In the genomic region with DNA sequence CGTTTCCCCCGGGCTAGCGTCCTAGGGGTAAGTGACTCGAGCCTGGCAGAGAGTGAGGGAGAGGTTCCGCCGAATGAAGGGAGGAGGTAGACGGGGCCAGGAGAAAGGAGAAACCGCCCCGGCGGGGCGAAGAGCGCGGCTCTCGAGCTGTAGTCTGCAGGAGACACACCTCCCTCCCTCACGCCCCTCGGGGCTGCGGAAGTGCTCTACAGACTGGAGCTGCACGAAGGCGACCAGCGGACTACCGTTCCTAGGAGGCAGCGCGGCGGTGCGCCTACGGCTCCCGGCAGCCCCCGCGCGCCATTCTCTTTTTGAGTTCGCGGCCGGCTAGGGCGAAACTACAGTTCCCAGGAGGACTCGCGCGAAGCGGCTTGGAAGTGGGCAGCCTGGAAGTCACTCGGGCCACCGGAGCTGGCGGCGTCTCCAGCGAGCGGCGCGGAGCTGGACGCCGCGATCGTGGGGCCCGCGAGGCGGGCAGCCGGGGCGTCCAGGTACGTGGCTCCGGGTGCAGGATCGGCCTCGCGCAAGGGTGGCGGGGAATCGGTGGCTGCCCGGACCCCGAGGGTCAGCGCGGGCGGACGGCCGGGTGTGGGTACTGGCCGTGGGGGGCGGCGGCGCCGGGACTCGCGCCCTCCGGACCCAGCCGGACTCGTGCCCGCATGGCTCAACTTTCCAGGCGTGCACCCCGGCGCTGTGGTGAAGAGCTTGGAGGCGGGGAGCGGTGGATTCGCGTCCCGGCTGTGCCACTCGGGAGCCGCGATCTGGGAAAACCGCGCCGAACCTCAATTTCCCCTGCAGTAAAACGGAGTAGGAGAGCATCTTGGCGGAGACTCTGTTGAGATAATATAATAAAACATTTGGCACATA, we compare ENCODE assay signal across 1 cellular context.
A peak's percentile ranks its signal among the peaks of the same experiment; 100 is the strongest.
TF ChIP-seq lines count a peak whose summit lies in the region.

Gene SIPA1L3, plus strand, starts transcription at position 341 of the 867 bp plus-strand sequence. CDS start 174,358 bp downstream, outside the sequence.

TF ChIP-seq in HCT116, 20 proteins besides CTCF, POLR2A, EP300 and RAD21:
- TF ChIP-seq, protein P1, sequence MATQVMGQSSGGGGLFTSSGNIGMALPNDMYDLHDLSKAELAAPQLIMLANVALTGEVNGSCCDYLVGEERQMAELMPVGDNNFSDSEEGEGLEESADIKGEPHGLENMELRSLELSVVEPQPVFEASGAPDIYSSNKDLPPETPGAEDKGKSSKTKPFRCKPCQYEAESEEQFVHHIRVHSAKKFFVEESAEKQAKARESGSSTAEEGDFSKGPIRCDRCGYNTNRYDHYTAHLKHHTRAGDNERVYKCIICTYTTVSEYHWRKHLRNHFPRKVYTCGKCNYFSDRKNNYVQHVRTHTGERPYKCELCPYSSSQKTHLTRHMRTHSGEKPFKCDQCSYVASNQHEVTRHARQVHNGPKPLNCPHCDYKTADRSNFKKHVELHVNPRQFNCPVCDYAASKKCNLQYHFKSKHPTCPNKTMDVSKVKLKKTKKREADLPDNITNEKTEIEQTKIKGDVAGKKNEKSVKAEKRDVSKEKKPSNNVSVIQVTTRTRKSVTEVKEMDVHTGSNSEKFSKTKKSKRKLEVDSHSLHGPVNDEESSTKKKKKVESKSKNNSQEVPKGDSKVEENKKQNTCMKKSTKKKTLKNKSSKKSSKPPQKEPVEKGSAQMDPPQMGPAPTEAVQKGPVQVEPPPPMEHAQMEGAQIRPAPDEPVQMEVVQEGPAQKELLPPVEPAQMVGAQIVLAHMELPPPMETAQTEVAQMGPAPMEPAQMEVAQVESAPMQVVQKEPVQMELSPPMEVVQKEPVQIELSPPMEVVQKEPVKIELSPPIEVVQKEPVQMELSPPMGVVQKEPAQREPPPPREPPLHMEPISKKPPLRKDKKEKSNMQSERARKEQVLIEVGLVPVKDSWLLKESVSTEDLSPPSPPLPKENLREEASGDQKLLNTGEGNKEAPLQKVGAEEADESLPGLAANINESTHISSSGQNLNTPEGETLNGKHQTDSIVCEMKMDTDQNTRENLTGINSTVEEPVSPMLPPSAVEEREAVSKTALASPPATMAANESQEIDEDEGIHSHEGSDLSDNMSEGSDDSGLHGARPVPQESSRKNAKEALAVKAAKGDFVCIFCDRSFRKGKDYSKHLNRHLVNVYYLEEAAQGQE (IDR thresholded peaks at IDR 0.05; ENCODE audit: low read depth) = no peak
- TF ChIP-seq TCF7L2 (IDR thresholded peaks at IDR 0.05; ENCODE audit: borderline replicate concordance, extremely low read depth, insufficient read depth, insufficient read length) = peak; percentile 91
- TF ChIP-seq SRF (IDR thresholded peaks at IDR 0.05; ENCODE audit: low read depth) = no peak
- no peak for TF ChIP-seq CEBPB (IDR thresholded peaks at IDR 0.05; ENCODE audit: low read depth)
- TF ChIP-seq JUND (IDR thresholded peaks at IDR 0.05) = no peak
- 0 out of 2 replicates have a peak, but pooled peaks have one; percentile 37 for TF ChIP-seq SIN3A (IDR thresholded peaks at IDR 0.05; ENCODE audit: low read depth)
- TF ChIP-seq ELF1 (IDR thresholded peaks at IDR 0.05; ENCODE audit: borderline replicate concordance, low read depth) = peak; percentile 86; the same call in 1 of the 2 replicates
- peak; percentile 81 for TF ChIP-seq YY1 (IDR thresholded peaks at IDR 0.05; ENCODE audit: extremely low read depth, insufficient replicate concordance, low read depth, low read length)
- TF ChIP-seq ZBTB33 (IDR thresholded peaks at IDR 0.05; ENCODE audit: extremely low read depth, insufficient replicate concordance, low read length) = no peak
- no peak for TF ChIP-seq EGR1 (IDR thresholded peaks at IDR 0.05; ENCODE audit: low read depth)
- no peak for TF ChIP-seq EZH2phosphoT487 (IDR thresholded peaks at IDR 0.05; ENCODE audit: borderline replicate concordance)
- TF ChIP-seq ZFX (IDR thresholded peaks at IDR 0.05) = peak; percentile 59; the same call in 1 of the 2 replicates
- TF ChIP-seq POLR2AphosphoS5 (IDR thresholded peaks at IDR 0.05; ENCODE audit: low read depth, low read length) = peak; percentile 79
- no peak for TF ChIP-seq CBX3 (IDR thresholded peaks at IDR 0.05; ENCODE audit: low read depth)
TF ChIP-seq in HCT116: peak in this region for 6.
